9 cellular contexts compared by ENCODE assay signal in the genomic region with DNA sequence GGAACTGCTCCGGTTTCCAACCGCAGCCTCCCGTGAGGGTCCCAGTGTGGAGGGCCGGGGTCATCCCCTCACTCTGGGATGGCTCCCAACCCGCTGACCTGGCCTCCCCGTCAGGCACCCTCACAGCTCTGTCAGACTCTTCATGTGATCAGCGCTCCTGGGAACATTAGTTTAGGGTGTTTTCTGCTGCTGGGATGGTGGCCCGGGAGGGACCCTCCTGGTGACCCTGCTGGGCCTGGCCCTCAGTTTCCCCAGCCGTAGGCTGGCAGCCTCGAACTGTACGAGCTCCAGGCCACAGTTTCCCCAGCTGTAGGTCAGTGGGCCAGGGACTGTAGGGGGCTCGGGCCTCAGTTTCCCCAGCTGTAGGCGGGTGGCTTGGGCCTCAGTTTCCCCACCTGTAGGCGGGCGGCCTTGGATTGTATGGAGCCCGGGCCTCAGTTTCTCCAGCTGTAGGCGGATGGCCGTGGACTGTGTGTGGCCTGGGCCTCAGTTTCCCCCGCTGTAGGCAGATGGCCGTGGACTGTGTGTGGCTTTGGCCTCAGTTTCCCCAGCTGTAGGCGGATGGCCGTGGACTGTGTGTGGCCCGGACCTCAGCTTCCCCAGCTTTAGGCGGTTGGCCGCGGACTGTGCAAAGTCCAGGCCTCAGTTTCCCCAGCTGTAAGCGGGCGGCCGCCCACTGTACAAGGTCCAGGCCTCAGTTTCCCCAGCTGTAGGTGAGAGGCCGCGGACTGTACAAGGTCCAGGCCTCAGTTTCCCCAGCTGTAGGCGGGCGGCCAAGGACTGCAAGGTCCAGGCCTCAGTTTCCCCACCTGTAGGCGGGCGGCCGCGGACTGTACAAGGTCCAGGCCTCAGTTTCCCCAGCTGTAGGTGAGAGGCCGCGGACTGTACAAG. TPM values are rescaled to one million over a fixed set of nuclear protein-coding genes. Genes with fewer than 3 reads are reported as not detected.
A peak's percentile ranks its signal among the peaks of the same experiment; 100 is the strongest.
DNase-seq lines count a peak whose midpoint lies in the region; ATAC-seq and TF ChIP-seq lines count a peak whose summit lies in the region.
"Had no signal": no experiment of that assay in that cellular context is flagged by ENCODE, and none has a peak within 500 bp of the region (broad histone marks: within the 10 kb centered on the region; RNA-seq: fewer than 3 reads in every experiment).

No MANE protein-coding gene starts in this region.

- H3K9me3 ChIP-seq in SK-N-MC (ENCODE audit: low read depth, low read length) (no peaks in the 10 kb centered on the region), sigmoid colon (no peaks in the 10 kb centered on the region)

- H3K27me3 ChIP-seq in sigmoid colon: no peaks in the 10 kb centered on the region

- H3K4me1 ChIP-seq in sigmoid colon: peaks cover 0 to 41% (median 38%) of the 10 kb centered on the region in 4 donors

- no peak for TF ChIP-seq CTCF in GM12865 (IDR thresholded peaks at IDR 0.05; ENCODE audit: insufficient read depth, low read depth, low read length, missing control alignments)
- TF ChIP-seq CTCF in fibroblast of villous mesenchyme (IDR thresholded peaks at IDR 0.05; ENCODE audit: insufficient read depth, low read depth, low read length): no peak
- TF ChIP-seq CTCF in sigmoid colon (IDR thresholded peaks at IDR 0.05): no peak

- H3K4me3 ChIP-seq in GM12865 (ENCODE audit: low read depth, low read length) (peak overlapping the region; percentile 84), SK-N-MC (peak overlapping the region; percentile 73), fibroblast of villous mesenchyme (ENCODE audit: low read depth, low read length) (peak overlapping the region; percentile 64), sigmoid colon (peak overlapping the region; percentile 47 to 100 (median 63))

- H3K9ac ChIP-seq in SK-N-MC (ENCODE audit: insufficient read length): peak overlapping the region; percentile 86

- 76 to 82% methylated on average over 39 of the region's 39 CpGs for WGBS in sigmoid colon, 2 donors

- H3K27ac ChIP-seq in SK-N-MC (peak overlapping the region; percentile 78; the same call in 1 of the 2 replicates), sigmoid colon (peak overlapping the region; percentile 79 to 90 (median 82))

- H3K36me3 ChIP-seq in SK-N-MC (ENCODE audit: insufficient read depth, low read length) (peaks cover 30% of the 10 kb centered on the region), sigmoid colon (peaks cover 0 to 7% (median 0%) of the 10 kb centered on the region in 4 donors)

- TF ChIP-seq EP300 in sigmoid colon (IDR thresholded peaks at IDR 0.05): no peak

- TF ChIP-seq POLR2A in sigmoid colon (IDR thresholded peaks at IDR 0.05): no peak

- intact Hi-C loops in sigmoid colon (cut with DNase I): loop anchor here (5.0 kb wide), 2 partner anchors 56 to 134 kb away; partner anchors contain the start of genes ELANE and RNF126

- ATAC-seq in HG03108 (IDR thresholded peaks at IDR 0.05; ENCODE audit: unreplicated experiment): no peak

- DNase-seq in GM12865 (ENCODE audit: low read depth) (no peak), SK-N-MC (ENCODE audit: low read depth, low spot score) (no peak), fibroblast of villous mesenchyme (ENCODE audit: low read depth) (no peak), sigmoid colon (no peak), NCI-H345 treated with DMSO at 0.1 percent for 48 hours (lab: John Stamatoyannopoulos, UW; ENCODE audit: unreplicated experiment) (no peak)
- DNase-seq in activated CD8-positive, alpha-beta memory T cell treated with anti-CD3 and anti-CD28 coated beads for 24 hours: no peak
- DNase-seq in activated effector memory CD4-positive, alpha-beta T cell treated with anti-CD3 and anti-CD28 coated beads, Interleukin-2, amount 50 U/mL, for 16 hours: no peak

RNA-seq across cellular contexts. Expression of gene PTBP1, which starts 1.3 kb away (rescaled TPM):
- total RNA-seq in fibroblast of villous mesenchyme (117 and 129 TPM in 2 replicates), sigmoid colon (10 to 100 TPM; 53.8 to 94.5 (median 71.7) TPM)
- polyA plus RNA-seq in sigmoid colon: 100 to 1,000 TPM in 2 of 3 donors, 10 to 100 TPM in 1; 78.7 to 154 (median 101) TPM

RNA-seq across cellular contexts. Expression of gene PLPPR3, which starts 25.8 kb away (rescaled TPM):
- under 0.01 and 0.86 TPM in 2 replicates for total RNA-seq in fibroblast of villous mesenchyme
- total RNA-seq in sigmoid colon: not detected
- polyA plus RNA-seq in sigmoid colon: under 1 TPM in 1 of 3 donors, not detected in 2; 0.07 TPM
- total RNA-seq: mesenteric fat pad had no signal

RNA-seq across cellular contexts. Expression of gene AZU1, which starts 31.7 kb away (rescaled TPM):
- total RNA-seq in fibroblast of villous mesenchyme (not detected in 2 replicates), sigmoid colon (1 to 10 TPM in 1 of 4 donors, under 1 TPM in 1, not detected in 2; 0.36 to 1.1 TPM)
- under 1 TPM in 1 of 3 donors, not detected in 2; 0.03 TPM for polyA plus RNA-seq in sigmoid colon

RNA-seq across cellular contexts. Expression of gene PRTN3, which starts 44.9 kb away (rescaled TPM):
- not detected in 2 replicates for total RNA-seq in fibroblast of villous mesenchyme
- not detected for total RNA-seq in sigmoid colon
- not detected for polyA plus RNA-seq in sigmoid colon

RNA-seq across cellular contexts. Expression of gene MISP, which starts 45.0 kb away (rescaled TPM):
- total RNA-seq in fibroblast of villous mesenchyme (under 0.01 and 0.43 TPM in 2 replicates), sigmoid colon (under 1 TPM in 1 of 4 donors, not detected in 3; 0.36 TPM)
- polyA plus RNA-seq in sigmoid colon: 100 to 1,000 TPM; 266 to 456 (median 311) TPM
